Comparison of ENCODE assay signal across 17 cellular contexts in the genomic region with DNA sequence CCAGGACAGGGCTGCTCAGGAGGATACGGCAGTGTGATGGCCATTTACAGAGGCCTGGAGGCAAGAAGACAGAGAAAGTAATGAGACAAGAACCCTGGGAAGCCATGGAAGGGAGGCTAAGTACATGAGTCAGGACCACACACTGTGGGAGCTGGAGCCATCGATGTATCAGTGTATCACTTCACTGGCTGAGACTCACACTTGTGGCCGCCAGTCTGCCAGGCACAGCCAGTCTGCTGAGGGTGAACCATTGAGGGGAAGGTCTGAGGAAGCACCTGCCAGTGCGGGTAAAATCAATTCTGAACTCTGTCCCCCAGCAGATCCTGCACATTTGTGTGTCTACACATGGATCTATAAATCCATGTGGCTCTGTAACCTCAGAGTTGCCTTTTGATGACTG.
"Had no signal": no experiment of that assay in that cellular context is flagged by ENCODE, and none has a peak within 500 bp of the region (broad histone marks: within the 10 kb centered on the region; RNA-seq: fewer than 3 reads in every experiment).

No MANE protein-coding gene starts in this region.

- H3K27ac ChIP-seq: right atrium auricular region, WERI-Rb-1 had no signal

- ATAC-seq: esophagus mucosa; stimulated activated naive CD8-positive, alpha-beta T cell treated with anti-CD3 and anti-CD28 coated beads, Interleukin-15, Interleukin-2, amounts not matched to agents 100 U/mL and 50 U/mL, for 24 hours; T-helper 17 cell had no signal

- H3K36me3 ChIP-seq: right atrium auricular region, WERI-Rb-1 had no signal

- DNase-seq: activated CD4-positive, alpha-beta memory T cell treated with anti-CD3 and anti-CD28 coated beads, Interleukin-2, amount 10 ng/mL, durations not matched to agents 7 days and 5 days; activated CD8-positive, alpha-beta memory T cell treated with anti-CD3 and anti-CD28 coated beads, Interleukin-2, amount 50 U/mL, for 4 hours; activated effector memory CD4-positive, alpha-beta T cell treated with anti-CD3 and anti-CD28 coated beads, Interleukin-2, amount 50 U/mL, for 16 hours; activated naive CD8-positive, alpha-beta T cell treated with anti-CD3 and anti-CD28 coated beads for 36 hours; activated T-cell treated with anti-CD3 and anti-CD28 coated beads, Interleukin-2, amount 50 U/mL, for 48 hours; kidney; mesendoderm; nucleus accumbens; stimulated activated CD4-positive, alpha-beta T cell treated with anti-CD3 and anti-CD28 coated beads, Interleukin-4, amount 100 ng/mL, for 4 hours; stimulated activated CD8-positive, alpha-beta memory T cell treated with anti-CD3 and anti-CD28 coated beads, Interleukin-4, amount 100 ng/mL, for 48 hours; stimulated activated naive CD8-positive, alpha-beta T cell treated with anti-CD3 and anti-CD28 coated beads, Interleukin-15, Interleukin-2, amounts not matched to agents 100 U/mL and 50 U/mL, for 24 hours; T-helper 17 cell; trophoblast cell; WERI-Rb-1 had no signal

- H3K27me3 ChIP-seq: right atrium auricular region had no signal

- H3K4me3 ChIP-seq: right atrium auricular region, smooth muscle cell had no signal
